ENCODE assay signal across 13 cellular contexts in the genomic region with DNA sequence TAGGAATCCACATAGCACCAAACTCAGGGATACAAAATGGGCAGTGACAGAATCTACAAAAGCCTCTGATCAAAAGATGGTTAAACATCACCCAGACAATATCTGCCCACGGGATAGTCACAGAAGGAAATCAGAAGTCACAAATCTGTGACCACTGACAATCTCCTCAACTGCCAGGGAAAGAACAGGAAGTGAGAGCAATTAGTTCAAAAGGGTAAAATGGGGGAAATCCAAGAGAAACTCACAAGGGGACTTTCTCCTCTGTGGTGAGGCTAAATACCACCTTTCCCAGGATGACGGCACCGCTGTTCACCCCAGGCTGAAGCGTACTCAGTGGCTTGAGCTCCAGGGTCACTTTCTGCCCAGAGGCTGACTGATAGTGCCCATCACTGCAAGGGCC. TPM values are rescaled to one million over a fixed set of nuclear protein-coding genes. Genes with fewer than 3 reads are reported as not detected.
DNase-seq lines count a peak whose midpoint lies in the region; ATAC-seq, FAIRE-seq and TF ChIP-seq lines count a peak whose summit lies in the region.
"Had no signal": no experiment of that assay in that cellular context is flagged by ENCODE, and none has a peak within 500 bp of the region (broad histone marks: within the 10 kb centered on the region; RNA-seq: fewer than 3 reads in every experiment).

No MANE protein-coding gene starts in this region.

- H3K36me3 Mint-ChIP-seq in GM23338 (ENCODE audit: low read depth), result peaks cover 49% of the 10 kb centered on the region

- WGBS in pancreas, 2 donors, result 82 to 84% methylated on average over 4 of the region's 4 CpGs

- H2AFZ ChIP-seq in OCI-LY7 (ENCODE audit: low read length) (no peak overlapping the region), GM23338 (no peak overlapping the region)

- H3K79me2 ChIP-seq in OCI-LY7 (ENCODE audit: insufficient read depth, low read depth, low read length), result no peaks in the 10 kb centered on the region
- H3K79me2 ChIP-seq in GM23338 (replicated peaks; ENCODE audit: insufficient read depth), result no peaks in the 10 kb centered on the region

- peaks cover 16% of the 10 kb centered on the region for H3K4me1 ChIP-seq in OCI-LY7 (ENCODE audit: insufficient read depth, low read length, poor library complexity, severe bottlenecking)
- no peaks in the 10 kb centered on the region for H3K4me1 ChIP-seq in GM23338 (ENCODE audit: insufficient read depth)
- no peaks in the 10 kb centered on the region for H3K4me1 ChIP-seq in pancreas
- H3K4me1 ChIP-seq: ascending aorta, Peyer's patch had no signal

- H3K9me3 Mint-ChIP-seq in GM23338, result no peaks in the 10 kb centered on the region
- H3K9me3 Mint-ChIP-seq: CD4-positive, alpha-beta T cell had no signal

- H3K9me3 ChIP-seq in OCI-LY7 (ENCODE audit: low read length), result no peaks in the 10 kb centered on the region
- no peaks in the 10 kb centered on the region for H3K9me3 ChIP-seq in pancreas
- H3K9me3 ChIP-seq: ascending aorta, Peyer's patch had no signal

- no peaks in the 10 kb centered on the region for H3K9me2 ChIP-seq in OCI-LY7 (ENCODE audit: insufficient read depth, low read length)
- no peaks in the 10 kb centered on the region for H3K9me2 ChIP-seq in GM23338 (ENCODE audit: insufficient read depth)

- DNase-seq in GM12892 (ENCODE audit: insufficient read length) (no peak), OCI-LY7 (ENCODE audit: low spot score) (peak; percentile 9), GM23338 (ENCODE audit: low spot score) (no peak), pancreas (no peak), NCI-H1048 (lab: John Stamatoyannopoulos, UW) (no peak), T-helper 9 cell (no peak)
- DNase-seq: CD4-positive, alpha-beta T cell; Peyer's patch; stimulated activated CD8-positive, alpha-beta memory T cell treated with anti-CD3 and anti-CD28 coated beads, Interleukin-4, amount 100 ng/mL, for 48 hours had no signal

- ATAC-seq in GM19463 (IDR thresholded peaks at IDR 0.05; ENCODE audit: unreplicated experiment) (peak; percentile 96), HG02981 (IDR thresholded peaks at IDR 0.05; ENCODE audit: unreplicated experiment) (peak; percentile 81), GM23338 (no peak), pancreas (no peak)

- FAIRE-seq in GM12892 (lab: Jason Lieb, UNC) (peak; percentile 48), pancreas (lab: Jason Lieb, UNC) (no peak)

- H3K27ac ChIP-seq in OCI-LY7 (ENCODE audit: low read depth, low read length, poor library complexity, severe bottlenecking), result no peak overlapping the region
- no peak overlapping the region for H3K27ac ChIP-seq in GM23338 (ENCODE audit: low read depth)
- no peak overlapping the region for H3K27ac ChIP-seq in pancreas
- H3K27ac ChIP-seq: ascending aorta, Peyer's patch had no signal

- H3K4me3 ChIP-seq in OCI-LY7 (ENCODE audit: low read depth, low read length, poor library complexity, severe bottlenecking), result no peak overlapping the region
- no peak overlapping the region for H3K4me3 ChIP-seq in GM23338
- H3K4me3 ChIP-seq in pancreas, result no peak overlapping the region
- H3K4me3 ChIP-seq: ascending aorta, lung, Peyer's patch had no signal

- no peak overlapping the region for H3K27ac Mint-ChIP-seq in GM23338
- H3K27ac Mint-ChIP-seq: CD4-positive, alpha-beta T cell had no signal

- H3K4me1 Mint-ChIP-seq in GM23338, result no peaks in the 10 kb centered on the region

- intact Hi-C loops in OCI-LY7 (cut with micrococcal nuclease; ENCODE audit: unreplicated experiment) (no loop called here), pancreas (cut with DNase I) (no loop called here)

- H3K4me2 ChIP-seq in OCI-LY7 (ENCODE audit: low read length), result 0 out of 2 replicates have a peak overlapping the region, but pooled peaks have one; percentile 1
- H3K4me2 ChIP-seq in GM23338, result no peak overlapping the region

- no peaks in the 10 kb centered on the region for H3K27me3 Mint-ChIP-seq in GM23338 (ENCODE audit: insufficient read depth, low read depth, poor library complexity)
- H3K27me3 Mint-ChIP-seq: CD4-positive, alpha-beta T cell had no signal

- H3K36me3 ChIP-seq in OCI-LY7 (ENCODE audit: insufficient read depth, low read length), result peaks cover 76% of the 10 kb centered on the region
- peaks cover 32% of the 10 kb centered on the region for H3K36me3 ChIP-seq in GM23338 (ENCODE audit: insufficient read depth)
- H3K36me3 ChIP-seq in pancreas, result peaks cover 0 to 66% (median 21%) of the 10 kb centered on the region in 3 donors

- CTCF ChIA-PET in OCI-LY7 (lab: Charles Lee; ENCODE audit: unreplicated experiment), result interaction anchor here (0.6 kb wide), 1 partner anchor 120 kb away, joined by 3 read pairs; no protein-coding TSS in a partner anchor

- no peaks in the 10 kb centered on the region for H4K20me1 ChIP-seq in OCI-LY7 (ENCODE audit: insufficient read depth, low read length)
- 0 out of 2 replicates have a peak, but pooled peaks cover 3% of the 10 kb centered on the region for H4K20me1 ChIP-seq in GM23338 (replicated peaks; ENCODE audit: insufficient read depth)

- POLR2A ChIA-PET in OCI-LY7 (lab: Charles Lee), result no interaction called here

- no peaks in the 10 kb centered on the region for H3F3A ChIP-seq in GM23338 (replicated peaks; ENCODE audit: low read depth)

- H3K27me3 ChIP-seq in GM23338 (ENCODE audit: insufficient read depth), result no peaks in the 10 kb centered on the region
- H3K27me3 ChIP-seq in pancreas, result no peaks in the 10 kb centered on the region
- H3K27me3 ChIP-seq: ascending aorta, Peyer's patch had no signal

- TF ChIP-seq CTCF in OCI-LY7 (conservative IDR thresholded peaks at IDR 0.05; ENCODE audit: low read length), result no peak
- TF ChIP-seq CTCF in GM23338 (conservative IDR thresholded peaks at IDR 0.05; ENCODE audit: low read depth in 2 of 2), result no peak
- TF ChIP-seq CTCF in pancreas (IDR thresholded peaks at IDR 0.05), result no peak

- no peak overlapping the region for H3K4me3 Mint-ChIP-seq in GM23338
- H3K4me3 Mint-ChIP-seq: CD4-positive, alpha-beta T cell had no signal

- BruUV-seq in OCI-LY7 (replicated peaks; lab: Mats Ljungman, UMichigan), result no TSS peak

- no peak for TF ChIP-seq POLR2A in GM12892 (IDR thresholded peaks at IDR 0.05; ENCODE audit: low read depth, low read length)

TF ChIP-seq in GM23338, 12 proteins besides CTCF, POLR2A, EP300 and RAD21 (continues in another document):
- TF ChIP-seq EZH2 (IDR thresholded peaks at IDR 0.05; ENCODE audit: low read depth, unreplicated experiment) (no peak), NANOG (IDR thresholded peaks at IDR 0.05; ENCODE audit: borderline replicate concordance) (no peak)

RNA-seq across cellular contexts. Expression of a gene that starts 10.7 kb away (rescaled TPM):
- polyA plus RNA-seq in GM12892 (2012; ENCODE audit: missing spikeins), result 7.4 TPM
- 14.9 and 17.9 TPM in 2 replicates for total RNA-seq in OCI-LY7 (2014; rRNA removed; shearing (Covaris generic))
- total RNA-seq in OCI-LY7 (2022) (20.3 and 21.0 TPM in 2 replicates), pancreas (10 to 100 TPM in 1 of 6 donors, 1 to 10 TPM in 5; 6.9 to 12.9 (median 7.7) TPM)
- 14.6 and 16.4 TPM in 2 replicates for total RNA-seq in GM23338 (2014; rRNA removed; shearing (Covaris generic))
- polyA plus RNA-seq in GM23338 (2016; fragmentation: Nextera tagmentation; extraction: Ambion mirVana) (9.3 and 11.9 TPM in 2 replicates), pancreas (1 to 10 TPM; 3.7 to 5.1 TPM)

RNA-seq across cellular contexts. Expression of a gene that starts 38.0 kb away (rescaled TPM):
- 71.1 TPM for polyA plus RNA-seq in GM12892 (2012; ENCODE audit: missing spikeins)
- total RNA-seq in OCI-LY7 (2014; rRNA removed; shearing (Covaris generic)), result 56.6 and 58.5 TPM in 2 replicates
- 46.5 and 51.3 TPM in 2 replicates for total RNA-seq in OCI-LY7 (2022)
- 247 and 254 TPM in 2 replicates for total RNA-seq in GM23338 (2014; rRNA removed; shearing (Covaris generic))
- polyA plus RNA-seq in GM23338 (2016; fragmentation: Nextera tagmentation; extraction: Ambion mirVana), result 108 and 110 TPM in 2 replicates
- 10 to 100 TPM; 17.4 to 34.0 (median 25.0) TPM for total RNA-seq in pancreas
- 10 to 100 TPM; 37.4 to 55.3 TPM for polyA plus RNA-seq in pancreas

RNA-seq across cellular contexts. Expression of a gene that starts 48.4 kb away (rescaled TPM):
- 43.3 TPM for polyA plus RNA-seq in GM12892 (2012; ENCODE audit: missing spikeins)
- total RNA-seq in OCI-LY7 (2014; rRNA removed; shearing (Covaris generic)), result 44.4 and 45.3 TPM in 2 replicates
- total RNA-seq in OCI-LY7 (2022), result 55.4 and 59.1 TPM in 2 replicates
- total RNA-seq in GM23338 (2014; rRNA removed; shearing (Covaris generic)), result 27.0 and 27.8 TPM in 2 replicates
- 39.5 and 42.7 TPM in 2 replicates for polyA plus RNA-seq in GM23338 (2016; fragmentation: Nextera tagmentation; extraction: Ambion mirVana)
- total RNA-seq in pancreas, result 10 to 100 TPM in 3 of 6 donors, 1 to 10 TPM in 3; 6.1 to 12.5 (median 9.8) TPM
- polyA plus RNA-seq in pancreas, result 10 to 100 TPM; 10.7 to 21.8 TPM

RNA-seq across cellular contexts. Expression of a gene that starts 56.0 kb away (rescaled TPM):
- not detected for polyA plus RNA-seq in GM12892 (2012; ENCODE audit: missing spikeins)
- not detected in 2 replicates for total RNA-seq in OCI-LY7 (2014; rRNA removed; shearing (Covaris generic))
- total RNA-seq in OCI-LY7 (2022) (not detected in 2 replicates), pancreas (not detected)
- total RNA-seq in GM23338 (2014; rRNA removed; shearing (Covaris generic)), result not detected in 2 replicates
- polyA plus RNA-seq in GM23338 (2016; fragmentation: Nextera tagmentation; extraction: Ambion mirVana) (not detected in 2 replicates), pancreas (not detected)
- total RNA-seq: ascending aorta; CD4-positive, alpha-beta T cell; lung; Peyer's patch had no signal
- polyA plus RNA-seq: lung had no signal

Comparison
In these comparisons a context has a peak if more than half of its experiments do, and no peak if none do; other contexts are left out.
1. ATAC-seq: peak in GM19463 (single experiment) and HG02981 (single experiment); none in GM23338 (single experiment) and pancreas (0 of 4).